9 cellular contexts compared by ENCODE assay signal in the genomic region with DNA sequence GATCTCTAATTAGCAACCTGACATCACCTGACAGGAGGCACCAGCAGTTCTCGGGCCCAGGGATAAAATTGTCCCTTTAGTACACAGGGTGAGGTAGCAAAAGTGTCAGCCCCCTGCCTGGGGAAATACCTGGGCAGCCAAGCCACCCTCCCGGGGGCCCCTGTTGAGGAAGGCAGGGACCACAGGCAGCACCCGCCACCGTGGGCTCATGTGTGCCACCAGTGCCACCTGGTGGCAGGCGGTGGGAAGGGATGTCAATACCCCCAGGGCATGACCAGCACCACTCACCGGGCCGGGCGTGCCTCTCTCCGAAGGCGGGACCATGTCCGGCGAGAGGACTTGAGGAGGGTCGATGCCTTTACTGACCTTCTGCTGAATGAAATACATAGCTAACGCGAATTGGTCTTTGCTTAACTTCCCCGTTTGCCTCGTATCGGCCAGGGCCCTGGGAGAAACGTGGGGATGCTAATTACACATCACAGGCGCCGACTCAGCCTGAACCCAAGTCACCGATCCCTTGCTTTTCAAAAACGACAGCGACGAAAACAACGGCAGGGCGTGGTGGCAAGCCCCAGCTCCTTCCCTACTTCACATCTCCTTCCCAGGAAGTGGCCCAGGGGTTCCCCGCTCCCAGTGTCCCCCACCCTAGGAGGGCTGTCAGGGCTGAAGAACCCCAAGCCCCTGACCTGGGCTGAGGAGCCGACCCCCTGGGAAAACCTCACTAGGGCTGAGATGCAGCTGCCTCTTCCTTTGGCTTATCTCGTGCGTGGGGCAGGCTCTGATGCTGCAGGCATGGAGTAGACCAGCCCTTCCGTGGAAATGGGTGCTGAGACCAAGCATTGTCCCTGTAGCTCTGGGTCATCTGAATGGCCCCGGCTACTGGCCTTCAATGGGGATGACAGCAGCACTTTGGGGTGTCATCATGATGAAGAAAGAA. TPM values are rescaled to one million over a fixed set of nuclear protein-coding genes. Genes with fewer than 3 reads are reported as not detected.
A peak's percentile ranks its signal among the peaks of the same experiment; 100 is the strongest.
DNase-seq lines count a peak whose midpoint lies in the region; ATAC-seq and TF ChIP-seq lines count a peak whose summit lies in the region.
"Had no signal": no experiment of that assay in that cellular context is flagged by ENCODE, and none has a peak within 500 bp of the region (broad histone marks: within the 10 kb centered on the region; RNA-seq: fewer than 3 reads in every experiment).

No MANE protein-coding gene starts in this region.

- H3K4me1 ChIP-seq in CD4-positive, alpha-beta memory T cell (ENCODE audit: insufficient read depth, low read length), result peaks cover 7% of the 10 kb centered on the region
- peaks cover 0 to 13% of the 10 kb centered on the region in 2 experiments; a peak in 1 of 4 replicates for H3K4me1 ChIP-seq in SK-N-SH (ENCODE audit: control insufficient read depth in 1 of 2, insufficient read depth in 2 of 2, low read depth in 1 of 2, low read length in 1 of 2)
- no peaks in the 10 kb centered on the region for H3K4me1 ChIP-seq in aorta (ENCODE audit: control insufficient read depth in 1 of 2, insufficient read depth in 2 of 2, low read length in 2 of 2)

- no peak overlapping the region for H3K4me3 ChIP-seq in CD4-positive, alpha-beta memory T cell (ENCODE audit: low read length in 2 of 2)
- H3K4me3 ChIP-seq in SK-N-SH (ENCODE audit: low read depth in 2 of 2, low read length in 1 of 2) (no peak overlapping the region; a peak in 1 of 4 replicates), aorta (ENCODE audit: low read length in 2 of 2) (no peak overlapping the region)
- H3K4me3 ChIP-seq: SK-N-MC had no signal

- POLR2A ChIA-PET in CD4-positive, alpha-beta memory T cell (lab: Charles Lee; ENCODE audit: partially characterized antibody), result interaction anchor here (0.9 to 2.3 kb wide), 2 partner anchors 93 to 171 kb away, joined by 4 to 5 read pairs; partner anchors contain the start of gene KLF2
- POLR2A ChIA-PET in SK-N-SH (lab: Yijun Ruan, JAX), result no interaction called here

- CTCF ChIA-PET in CD4-positive, alpha-beta memory T cell (lab: Charles Lee; ENCODE audit: partially characterized antibody), result interaction anchor here (0.5 to 7.1 kb wide), 19 partner anchors 10 to 899 kb away, joined by 3 to 89 read pairs (median 4); partner anchors contain the start of gene FAM32A
- CTCF ChIA-PET in SK-N-SH (lab: Yijun Ruan, JAX), result interaction anchor here (0.6 to 2.5 kb wide), 16 partner anchors 10 to 171 kb away, joined by 3 to 9 read pairs (median 4); no protein-coding TSS in a partner anchor

- peak; percentile 83 for ATAC-seq in aorta (ENCODE audit: low FRiP score)

- peaks cover 52% of the 10 kb centered on the region for H3K36me3 ChIP-seq in CD4-positive, alpha-beta memory T cell (ENCODE audit: insufficient read depth, low read length)
- peaks cover 8 to 52% of the 10 kb centered on the region in 2 experiments for H3K36me3 ChIP-seq in SK-N-SH (replicated peaks in 1 of 2; ENCODE audit: control insufficient read depth in 1 of 2, insufficient read depth in 2 of 2, low read length in 1 of 2)
- H3K36me3 ChIP-seq in aorta (ENCODE audit: control insufficient read depth in 1 of 2, insufficient read depth in 2 of 2, low read length in 1 of 2), result peaks cover 0 to 2% of the 10 kb centered on the region in 2 donors

- intact Hi-C loops in CD4-positive, alpha-beta memory T cell (cut with micrococcal nuclease), result loop anchor here (1.0 to 2.0 kb wide), 4 partner anchors 31 to 377 kb away; partner anchors contain the start of gene FAM32A
- intact Hi-C loops in head of caudate nucleus (cut with DNase I) (no loop called here), aorta (cut with DNase I) (loop anchor here in 1 of 2 donors (10.0 kb wide), 1 partner anchor 173 kb away; no protein-coding TSS in a partner anchor)

- TF ChIP-seq CTCF in SK-N-SH (IDR thresholded peaks at IDR 0.05) (peak; percentile 78), progenitor cell of endocrine pancreas (IDR thresholded peaks at IDR 0.05; ENCODE audit: unreplicated experiment) (peak; percentile 77)

- H3K4me1 Mint-ChIP-seq in CD4-positive, alpha-beta memory T cell, result peaks cover 1 to 13% (median 4%) of the 10 kb centered on the region in 4 donors
- no peaks in the 10 kb centered on the region for H3K4me1 Mint-ChIP-seq in progenitor cell of endocrine pancreas (ENCODE audit: low read depth)

- TF ChIP-seq RAD21 in SK-N-SH (IDR thresholded peaks at IDR 0.05; ENCODE audit: low read length), result peak; percentile 64

- H3K27me3 Mint-ChIP-seq in CD4-positive, alpha-beta memory T cell, result no peaks in the 10 kb centered on the region
- no peaks in the 10 kb centered on the region for H3K27me3 Mint-ChIP-seq in progenitor cell of endocrine pancreas

- H3K27me3 ChIP-seq in CD4-positive, alpha-beta memory T cell (ENCODE audit: insufficient read depth, low read length), result no peaks in the 10 kb centered on the region
- H3K27me3 ChIP-seq in SK-N-SH (ENCODE audit: insufficient read depth), result no peaks in the 10 kb centered on the region
- no peaks in the 10 kb centered on the region for H3K27me3 ChIP-seq in aorta (ENCODE audit: control insufficient read depth in 1 of 2, insufficient read depth in 2 of 2, low read length in 1 of 2)

- H3K9me2 ChIP-seq in SK-N-SH, result no peaks in the 10 kb centered on the region

- no peak overlapping the region for H3K4me2 ChIP-seq in SK-N-SH

- H3K79me2 ChIP-seq in SK-N-SH (ENCODE audit: insufficient read depth), result no peaks in the 10 kb centered on the region

- H4K20me1 ChIP-seq in SK-N-SH (ENCODE audit: insufficient read depth), result no peaks in the 10 kb centered on the region

- H3K9ac ChIP-seq in SK-N-SH, result no peak overlapping the region

- H3K36me3 Mint-ChIP-seq in CD4-positive, alpha-beta memory T cell, result peaks cover 23 to 59% of the 10 kb centered on the region in 2 donors
- H3K36me3 Mint-ChIP-seq in progenitor cell of endocrine pancreas (ENCODE audit: insufficient read depth), result peaks cover 17% of the 10 kb centered on the region

- no peak for TF ChIP-seq EP300 in SK-N-SH (IDR thresholded peaks at IDR 0.05; ENCODE audit: borderline replicate concordance in 1 of 2, low read depth in 1 of 2, low read length in 1 of 2)

- H3K27ac Mint-ChIP-seq in CD4-positive, alpha-beta memory T cell, result peak overlapping the region in 5 of 7 donors; percentile 32 to 66 (median 57)
- H3K27ac Mint-ChIP-seq in progenitor cell of endocrine pancreas, result no peak overlapping the region

- no peak overlapping the region for H2AFZ ChIP-seq in SK-N-SH (ENCODE audit: low read depth)

- H3K4me3 Mint-ChIP-seq in CD4-positive, alpha-beta memory T cell, result no peak overlapping the region
- no peak overlapping the region for H3K4me3 Mint-ChIP-seq in progenitor cell of endocrine pancreas (ENCODE audit: low read depth)

- H3F3A ChIP-seq in SK-N-SH (replicated peaks; ENCODE audit: insufficient read depth), result no peaks in the 10 kb centered on the region

- no peak overlapping the region for H3K27ac ChIP-seq in CD4-positive, alpha-beta memory T cell (ENCODE audit: low read depth, low read length)
- H3K27ac ChIP-seq in SK-N-SH (ENCODE audit: low read depth in 2 of 2, low read length in 1 of 2), result no peak overlapping the region
- H3K27ac ChIP-seq in aorta (ENCODE audit: low read depth in 1 of 2, low read length in 2 of 2), result no peak overlapping the region
- H3K27ac ChIP-seq: SK-N-MC had no signal

- DNase-seq in CD4-positive, alpha-beta memory T cell, result peak; percentile 62 to 72 (median 66)
- DNase-seq in HCEC 1CT, result peak; percentile 13
- peak; percentile 91 for DNase-seq in SK-N-SH
- peak; percentile 39 for DNase-seq in activated gamma-delta T cell treated with anti-CD3 and anti-CD28 coated beads, Interleukin-2, amount 50 U/mL, for 16 hours (ENCODE audit: low read depth)
- peak in 41 of 42 donors; percentile 13 to 77 (median 52) for DNase-seq in head of caudate nucleus
- DNase-seq in progenitor cell of endocrine pancreas (ENCODE audit: low spot score, unreplicated experiment), result peak; percentile 62
- DNase-seq in aorta, result peak; percentile 76 to 93
- DNase-seq in NCI-H2107 (lab: John Stamatoyannopoulos, UW), result no peak

- WGBS in SK-N-SH (ENCODE audit: low lambda C conversion rate), result 90% methylated on average over 29 of the region's 33 CpGs
- 52 to 59% methylated on average over 33 of the region's 33 CpGs for WGBS in aorta, 2 donors

- H3K9me3 Mint-ChIP-seq in CD4-positive, alpha-beta memory T cell, result no peaks in the 10 kb centered on the region
- H3K9me3 Mint-ChIP-seq in progenitor cell of endocrine pancreas (ENCODE audit: low read depth), result no peaks in the 10 kb centered on the region

- H3K9me3 ChIP-seq in CD4-positive, alpha-beta memory T cell (ENCODE audit: control insufficient read depth in 1 of 2, low read length in 2 of 2), result no peaks in the 10 kb centered on the region
- no peaks in the 10 kb centered on the region for H3K9me3 ChIP-seq in SK-N-SH
- no peaks in the 10 kb centered on the region for H3K9me3 ChIP-seq in aorta (ENCODE audit: control insufficient read depth, low read length)

TF ChIP-seq in SK-N-SH, 30 proteins besides CTCF, POLR2A, EP300 and RAD21:
- no peak for TF ChIP-seq NRF1 (IDR thresholded peaks at IDR 0.05; ENCODE audit: low read depth, low read length)
- TF ChIP-seq EZH2phosphoT487 (IDR thresholded peaks at IDR 0.05; ENCODE audit: borderline replicate concordance, low read depth), result no peak
- TF ChIP-seq SMC3 (IDR thresholded peaks at IDR 0.05; ENCODE audit: low read depth, low read length), result peak; percentile 47

RNA-seq across cellular contexts. Expression of gene EPS15L1, which starts 53.8 kb away (rescaled TPM):
- total RNA-seq in CD4-positive, alpha-beta memory T cell, result 10 to 100 TPM; 53.6 to 55.8 TPM
- 10 to 100 TPM in 1 of 2 donors, 1 to 10 TPM in 1; 6.6 to 12.7 TPM for polyA plus RNA-seq in CD4-positive, alpha-beta memory T cell
- 16.0 and 18.7 TPM in 2 replicates for polyA plus RNA-seq in SK-N-SH (2012; rRNA removed)
- 12.7 and 14.8 TPM in 2 replicates for polyA plus RNA-seq in SK-N-SH (2012; cell fraction: cytosol; rRNA removed)
- polyA plus RNA-seq in SK-N-SH (2012; cell fraction: nucleus; rRNA removed), result 31.2 and 35.4 TPM in 2 replicates
- 56.8 and 59.3 TPM in 2 replicates for total RNA-seq in progenitor cell of endocrine pancreas
- total RNA-seq in aorta, result 10 to 100 TPM; 32.3 to 44.7 TPM
- polyA plus RNA-seq in aorta, result 10 to 100 TPM in 1 of 2 donors, 1 to 10 TPM in 1; 7.1 to 15.7 TPM
